22 cellular contexts compared by ENCODE assay signal in genomic region chr2:953408-953807, GRCh38. TPM values are rescaled to one million over a fixed set of nuclear protein-coding genes. Genes with fewer than 3 reads are reported as not detected.
A peak's percentile ranks its signal among the peaks of the same experiment; 100 is the strongest.
DNase-seq lines count a peak whose midpoint lies in the region; ATAC-seq and TF ChIP-seq lines count a peak whose summit lies in the region.
"Had no signal": no experiment of that assay in that cellular context is flagged by ENCODE, and none has a peak within 500 bp of the region (broad histone marks: within the 10 kb centered on the region; RNA-seq: fewer than 3 reads in every experiment).

No MANE protein-coding gene starts in this region.

- CTCF ChIA-PET in IMR-90 (lab: Yijun Ruan, JAX), result interaction anchor here (0.6 to 1.3 kb wide), 2 partner anchors 27 to 593 kb away, joined by 3 to 4 read pairs; no protein-coding TSS in a partner anchor
- CTCF ChIA-PET in SK-N-SH (lab: Yijun Ruan, JAX), result interaction anchor here (0.6 to 5.9 kb wide), 18 partner anchors 8 to 797 kb away, joined by 3 to 65 read pairs (median 8); no protein-coding TSS in a partner anchor

- H2AK9ac ChIP-seq in IMR-90 (replicated peaks; ENCODE audit: low read depth, low read length, poor library complexity), result no peak overlapping the region

- H2AFZ ChIP-seq in GM23248 (no peak overlapping the region), IMR-90 (replicated peaks; ENCODE audit: low read length, poor library complexity) (no peak overlapping the region), SK-N-SH (ENCODE audit: low read depth) (no peak overlapping the region)

- H3K9me3 ChIP-seq in GM23248 (ENCODE audit: low read depth), result no peaks in the 10 kb centered on the region
- no peaks in the 10 kb centered on the region for H3K9me3 ChIP-seq in IMR-90 (ENCODE audit: control insufficient read depth, insufficient read depth, low read length)
- no peaks in the 10 kb centered on the region for H3K9me3 ChIP-seq in esophagus muscularis mucosa
- no peaks in the 10 kb centered on the region for H3K9me3 ChIP-seq in SK-N-SH
- H3K9me3 ChIP-seq: BE2C had no signal

- no peak overlapping the region for H2AK5ac ChIP-seq in IMR-90 (ENCODE audit: low read depth, low read length)

- H3K27me3 ChIP-seq in GM23248 (replicated peaks; ENCODE audit: insufficient read depth) (peaks cover 42% of the 10 kb centered on the region), IMR-90 (ENCODE audit: control insufficient read depth, insufficient read depth, low read length) (peaks cover 28% of the 10 kb centered on the region), esophagus muscularis mucosa (peaks cover 0 to 72% (median 12%) of the 10 kb centered on the region in 4 donors), SK-N-SH (ENCODE audit: insufficient read depth) (no peaks in the 10 kb centered on the region)

- H2BK20ac ChIP-seq in IMR-90 (ENCODE audit: low read depth, low read length), result no peak overlapping the region

- TF ChIP-seq CTCF in IMR-90 (conservative IDR thresholded peaks at IDR 0.05; ENCODE audit: low read depth, low read length) (no peak), esophagus muscularis mucosa (IDR thresholded peaks at IDR 0.05) (no peak), SK-N-SH (IDR thresholded peaks at IDR 0.05) (no peak)

- TF ChIP-seq RAD21 in IMR-90 (IDR thresholded peaks at IDR 0.05; ENCODE audit: low read length) (no peak), SK-N-SH (IDR thresholded peaks at IDR 0.05; ENCODE audit: low read length) (no peak)

- H3K27ac ChIP-seq in GM23248, result no peak overlapping the region
- no peak overlapping the region for H3K27ac ChIP-seq in IMR-90 (ENCODE audit: insufficient read depth, low read length)
- H3K27ac ChIP-seq in esophagus muscularis mucosa (replicated peaks in 1 of 4), result no peak overlapping the region
- H3K27ac ChIP-seq in SK-N-SH (ENCODE audit: low read depth in 2 of 2, low read length in 1 of 2), result no peak overlapping the region
- H3K27ac ChIP-seq: SK-N-MC had no signal

- no peak overlapping the region for H4K91ac ChIP-seq in IMR-90 (ENCODE audit: insufficient read depth, low read depth, low read length)

- no peaks in the 10 kb centered on the region for H3K4me1 ChIP-seq in GM23248 (ENCODE audit: insufficient read depth)
- no peaks in the 10 kb centered on the region for H3K4me1 ChIP-seq in IMR-90 (ENCODE audit: control insufficient read depth, insufficient read depth, low read length)
- peaks cover 15 to 22% (median 20%) of the 10 kb centered on the region in 4 donors for H3K4me1 ChIP-seq in esophagus muscularis mucosa
- H3K4me1 ChIP-seq in SK-N-SH (ENCODE audit: control insufficient read depth in 1 of 2, insufficient read depth in 2 of 2, low read depth in 1 of 2, low read length in 1 of 2), result peaks cover 0 to 6% of the 10 kb centered on the region in 2 experiments; a peak in 1 of 4 replicates
- H3K4me1 ChIP-seq: BE2C had no signal

- H3K79me2 ChIP-seq in GM23248 (ENCODE audit: insufficient read depth) (no peaks in the 10 kb centered on the region), SK-N-SH (ENCODE audit: insufficient read depth) (no peaks in the 10 kb centered on the region)

- DNase-seq in GM23248 (peak; percentile 10), IMR-90 (no peak), esophagus muscularis mucosa (ENCODE audit: extremely low spot score) (peak; percentile 83), AML-193 (lab: John Stamatoyannopoulos, UW) (no peak), SK-N-SH (no peak), erythroblast (lab: John Stamatoyannopoulos, UW) (no peak)
- DNase-seq: BE2C, DMS153, H9, HFFc6, Karpas-422, NCI-H1092, NCI-H1417 treated with DMSO at 0.1 percent for 48 hours, NCI-H187, NCI-H2081 treated with DMSO at 0.1 percent for 48 hours, NCI-H2171 treated with DMSO at 0.1 percent for 48 hours, NCI-H345, NCI-H510A treated with DMSO at 0.1 percent for 48 hours, SIG-M5, SW 1271 had no signal

- POLR2A ChIA-PET in IMR-90 (lab: Charles Lee; ENCODE audit: unreplicated experiment), result no interaction called here
- POLR2A ChIA-PET in SK-N-SH (lab: Yijun Ruan, JAX), result no interaction called here

- no peaks in the 10 kb centered on the region for H3K79me1 ChIP-seq in IMR-90 (ENCODE audit: low read depth in 1 of 2, low read length in 2 of 2)

- H3K4me3 ChIP-seq in GM23248 (no peak overlapping the region), IMR-90 (ENCODE audit: insufficient read depth, low read depth, low read length) (no peak overlapping the region), esophagus muscularis mucosa (no peak overlapping the region), SK-N-SH (ENCODE audit: low read depth in 2 of 2, low read length in 1 of 2) (no peak overlapping the region)
- H3K4me3 ChIP-seq: SK-N-MC had no signal

- no peak overlapping the region for H3K4ac ChIP-seq in IMR-90 (ENCODE audit: low read depth, low read length)

- no peak overlapping the region for H3K23ac ChIP-seq in IMR-90 (ENCODE audit: low read depth, low read length)

- no peak overlapping the region for H4K5ac ChIP-seq in IMR-90 (ENCODE audit: low read depth, low read length)

- no peak overlapping the region for H3K14ac ChIP-seq in IMR-90 (replicated peaks; ENCODE audit: low read depth, low read length)

- no peak for TF ChIP-seq EP300 in esophagus muscularis mucosa (IDR thresholded peaks at IDR 0.05)
- no peak for TF ChIP-seq EP300 in SK-N-SH (IDR thresholded peaks at IDR 0.05; ENCODE audit: borderline replicate concordance in 1 of 2, low read depth in 1 of 2, low read length in 1 of 2)

- H3K9ac ChIP-seq in GM23248, result no peak overlapping the region
- no peak overlapping the region for H3K9ac ChIP-seq in IMR-90 (ENCODE audit: low read depth, low read length)
- H3K9ac ChIP-seq in SK-N-SH, result no peak overlapping the region

- in situ Hi-C loops in GM23248 (cut with MboI) (no loop called here), IMR-90 (cut with MboI; ENCODE audit: low sequenced_read_pairs) (no loop called here)

- dilution Hi-C loops in IMR-90 (cut with HindIII; ENCODE audit: low sequenced_read_pairs, unreplicated experiment), result no loop called here

- H4K20me1 ChIP-seq in GM23248 (ENCODE audit: insufficient read depth), result no peaks in the 10 kb centered on the region
- H4K20me1 ChIP-seq in IMR-90 (ENCODE audit: insufficient read depth, low read length), result no peaks in the 10 kb centered on the region
- no peaks in the 10 kb centered on the region for H4K20me1 ChIP-seq in SK-N-SH (ENCODE audit: insufficient read depth)

- H3K9me2 ChIP-seq in GM23248 (ENCODE audit: insufficient read depth) (no peaks in the 10 kb centered on the region), SK-N-SH (no peaks in the 10 kb centered on the region)

- no peak overlapping the region for H2BK5ac ChIP-seq in IMR-90 (ENCODE audit: low read depth, low read length, poor library complexity, severe bottlenecking)

- no peak overlapping the region for H2BK15ac ChIP-seq in IMR-90 (ENCODE audit: low read depth, low read length)

- 7 to 8% methylated on average over 2 of the region's 2 CpGs for WGBS in GM23248 (ENCODE audit: low coverage in 1 of 2, low lambda C conversion rate in 2 of 2, missing lambda C conversion rate in 2 of 2), 2 experiments
- WGBS in IMR-90 (ENCODE audit: extremely low coverage in 2 of 2, insufficient read length in 1 of 2), 2 experiments, result no CpG with 5 or more reads among the region's 2 CpGs
- WGBS in esophagus muscularis mucosa, result 51% methylated on average over 2 of the region's 2 CpGs
- WGBS in SK-N-SH (ENCODE audit: low lambda C conversion rate), result 41% methylated on average over 2 of the region's 2 CpGs

- H4K8ac ChIP-seq in IMR-90 (ENCODE audit: low read depth in 2 of 2, low read length in 2 of 2), result no peak overlapping the region

- H3K56ac ChIP-seq in IMR-90 (ENCODE audit: extremely low read depth, insufficient read depth, low read length), result no peak overlapping the region

- no peak overlapping the region for H3K4me2 ChIP-seq in GM23248 (ENCODE audit: unreplicated experiment)
- H3K4me2 ChIP-seq in IMR-90 (ENCODE audit: low read depth, low read length), result no peak overlapping the region
- no peak overlapping the region for H3K4me2 ChIP-seq in SK-N-SH

- H3K18ac ChIP-seq in IMR-90 (ENCODE audit: low read depth, low read length), result no peak overlapping the region

- H3F3A ChIP-seq in GM23248 (ENCODE audit: insufficient read depth) (no peaks in the 10 kb centered on the region), SK-N-SH (replicated peaks; ENCODE audit: insufficient read depth) (no peaks in the 10 kb centered on the region)

- BruUV-seq in IMR-90 (replicated peaks; lab: Mats Ljungman, UMichigan), result no TSS peak

- TF ChIP-seq POLR2A in IMR-90 (IDR thresholded peaks at IDR 0.05; ENCODE audit: low read depth, low read length) (no peak), esophagus muscularis mucosa (IDR thresholded peaks at IDR 0.05; ENCODE audit: low read depth) (no peak), erythroblast (IDR thresholded peaks at IDR 0.05; ENCODE audit: low read length) (no peak)

- no peaks in the 10 kb centered on the region for H3K9me1 ChIP-seq in IMR-90 (ENCODE audit: insufficient read depth, low read length)

- intact Hi-C loops in IMR-90 (cut with micrococcal nuclease) (loop anchor here (5.0 to 10.0 kb wide), 3 partner anchors 179 to 276 kb away; partner anchors contain the start of gene TMEM18), esophagus muscularis mucosa (cut with DNase I) (loop anchor here (10.0 kb wide), 1 partner anchor 591 kb away; no protein-coding TSS in a partner anchor)

- no peak for ATAC-seq in IMR-90 (ENCODE audit: low read depth)
- no peak for ATAC-seq in GM19035 (IDR thresholded peaks at IDR 0.05; ENCODE audit: unreplicated experiment)

- no peaks in the 10 kb centered on the region for H3K36me3 ChIP-seq in GM23248 (ENCODE audit: low read depth)
- H3K36me3 ChIP-seq in IMR-90 (ENCODE audit: control insufficient read depth, insufficient read depth, low read length), result no peaks in the 10 kb centered on the region
- no peaks in the 10 kb centered on the region for H3K36me3 ChIP-seq in esophagus muscularis mucosa
- H3K36me3 ChIP-seq in SK-N-SH (replicated peaks in 1 of 2; ENCODE audit: control insufficient read depth in 1 of 2, insufficient read depth in 2 of 2, low read length in 1 of 2), result no peaks in the 10 kb centered on the region
- H3K36me3 ChIP-seq: BE2C had no signal

- H2BK120ac ChIP-seq in IMR-90 (ENCODE audit: low read depth, low read length), result no peak overlapping the region

TF ChIP-seq in IMR-90, 13 proteins besides CTCF, POLR2A, EP300 and RAD21 (continues in another document):
- TF ChIP-seq MAFK (IDR thresholded peaks at IDR 0.05; ENCODE audit: low read depth, low read length), result peak; percentile 72

RNA-seq across cellular contexts. Expression of gene SNTG2, which starts 2.8 kb away (rescaled TPM):
- not detected in 2 replicates for total RNA-seq in GM23248 (2014; rRNA removed; shearing (Covaris generic))
- polyA plus RNA-seq in GM23248 (2016; fragmentation: Nextera tagmentation; extraction: Ambion mirVana), result not detected in 2 replicates
- under 0.01 and 0.56 TPM in 2 replicates for total RNA-seq in IMR-90 (2012; rRNA removed)
- polyA plus RNA-seq in IMR-90 (2012; rRNA removed), result 0.17 TPM in 1 of 2 replicates, not detected in the other
- polyA plus RNA-seq in IMR-90 (2012; cell fraction: cytosol; rRNA removed), result 0.05 TPM in 1 of 2 replicates, not detected in the other
- polyA plus RNA-seq in IMR-90 (2012; cell fraction: nucleus; rRNA removed; ENCODE audit: low replicate concordance), result 0.12 and 0.16 TPM in 2 replicates
- 1 to 10 TPM; 3.3 to 7.4 (median 4.5) TPM for total RNA-seq in esophagus muscularis mucosa
- polyA plus RNA-seq in SK-N-SH (2012; rRNA removed), result not detected in 2 replicates
- polyA plus RNA-seq in SK-N-SH (2012; cell fraction: cytosol; rRNA removed), result not detected in 2 replicates
- polyA plus RNA-seq in SK-N-SH (2012; cell fraction: nucleus; rRNA removed), result not detected in 2 replicates
- total RNA-seq: HFFc6 had no signal

Comparison
In these comparisons a context has a peak if more than half of its experiments do, and no peak if none do; other contexts are left out.
1. DNase-seq: peak in GM23248 (single experiment) and esophagus muscularis mucosa (single experiment); none in IMR-90 (single experiment), AML-193 (0 of 2), SK-N-SH (single experiment) and erythroblast (0 of 2).